Comparison of ENCODE assay signal across 13 cellular contexts in the genomic region with DNA sequence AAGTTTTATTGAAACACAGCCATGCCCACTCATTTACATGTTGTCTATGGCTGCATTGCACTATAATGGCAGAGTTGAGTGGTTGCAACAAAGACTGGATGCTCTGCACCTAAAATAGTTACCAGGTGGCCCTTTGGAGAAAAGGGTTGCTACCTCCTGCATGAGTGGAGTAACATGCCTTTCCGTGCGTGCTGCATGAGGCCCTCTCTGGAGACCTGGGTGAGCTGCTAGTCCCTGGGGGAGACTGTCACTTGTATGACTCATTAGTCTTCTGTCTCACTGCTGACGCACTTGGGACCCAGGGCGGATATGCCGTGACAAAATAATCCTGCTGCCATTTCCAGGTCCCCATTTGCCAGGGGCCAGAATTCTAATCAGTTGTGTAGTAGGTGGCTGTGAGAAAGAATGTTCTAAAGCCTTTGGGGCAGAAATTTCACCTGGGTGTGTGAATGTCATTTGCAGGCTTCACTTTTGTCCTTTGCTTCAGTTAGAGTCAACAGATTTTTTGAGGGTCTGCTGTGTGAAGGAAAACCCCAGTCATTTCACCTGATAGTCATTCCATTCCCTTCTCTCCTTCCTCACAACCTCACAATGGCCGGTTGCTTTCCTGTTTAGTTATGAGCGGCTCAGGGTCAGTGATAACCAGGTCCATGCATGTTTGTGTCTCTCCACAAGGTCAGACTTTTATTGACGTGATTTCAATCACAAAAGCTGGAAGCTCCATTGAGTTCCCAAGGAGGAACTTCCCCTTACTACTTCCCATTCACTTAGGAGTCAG.
DNase-seq lines count a peak whose midpoint lies in the region; ATAC-seq and TF ChIP-seq lines count a peak whose summit lies in the region.
"Had no signal": no experiment of that assay in that cellular context is flagged by ENCODE, and none has a peak within 500 bp of the region (broad histone marks: within the 10 kb centered on the region; RNA-seq: fewer than 3 reads in every experiment).

No MANE protein-coding gene starts in this region.

- H3K4me3 Mint-ChIP-seq in MCF 10A (ENCODE audit: unreplicated experiment) (no peak overlapping the region), endothelial cell (ENCODE audit: unreplicated experiment) (no peak overlapping the region), type B pancreatic cell (peak overlapping the region; percentile 58)

- no peaks in the 10 kb centered on the region for H3K36me3 ChIP-seq in breast epithelium

- H3K27ac Mint-ChIP-seq in MCF 10A (ENCODE audit: low read depth, unreplicated experiment) = no peak overlapping the region
- peak overlapping the region; percentile 94 for H3K27ac Mint-ChIP-seq in endothelial cell (ENCODE audit: unreplicated experiment)
- peak overlapping the region; percentile 90 for H3K27ac Mint-ChIP-seq in type B pancreatic cell

- H3K9me3 Mint-ChIP-seq in MCF 10A (ENCODE audit: unreplicated experiment) (no peaks in the 10 kb centered on the region), endothelial cell (ENCODE audit: unreplicated experiment) (no peaks in the 10 kb centered on the region), type B pancreatic cell (peaks cover 4% of the 10 kb centered on the region)

- H3K4me1 Mint-ChIP-seq in MCF 10A (ENCODE audit: insufficient read depth, unreplicated experiment) (no peaks in the 10 kb centered on the region), endothelial cell (ENCODE audit: unreplicated experiment) (peaks cover 66% of the 10 kb centered on the region), type B pancreatic cell (ENCODE audit: unreplicated experiment) (peaks cover 11% of the 10 kb centered on the region)

- no peak overlapping the region for H3K4me3 ChIP-seq in breast epithelium

- intact Hi-C loops in MCF 10A (cut with micrococcal nuclease) (no loop called here), breast epithelium (cut with DNase I; ENCODE audit: low total_unique reads) (no loop called here)

- CTCF ChIA-PET in MCF 10A (lab: Yijun Ruan, JAX) = interaction anchor here (1.4 kb wide), 1 partner anchor 224 kb away, joined by 3 read pairs; no protein-coding TSS in a partner anchor

- no peaks in the 10 kb centered on the region for H3K9me3 ChIP-seq in breast epithelium

- BruUV-seq in MCF 10A (replicated peaks; lab: Mats Ljungman, UMichigan) = no TSS peak

- peaks cover 4% of the 10 kb centered on the region for H3K36me3 Mint-ChIP-seq in MCF 10A (ENCODE audit: insufficient read depth, unreplicated experiment)
- peaks cover 26% of the 10 kb centered on the region for H3K36me3 Mint-ChIP-seq in endothelial cell (ENCODE audit: low read depth, unreplicated experiment)
- no peaks in the 10 kb centered on the region for H3K36me3 Mint-ChIP-seq in type B pancreatic cell

- H3K27me3 Mint-ChIP-seq in MCF 10A (ENCODE audit: insufficient read depth, unreplicated experiment) (no peaks in the 10 kb centered on the region), endothelial cell (ENCODE audit: unreplicated experiment) (peaks cover 11% of the 10 kb centered on the region), type B pancreatic cell (no peaks in the 10 kb centered on the region)

- POLR2A ChIA-PET in MCF 10A (lab: Yijun Ruan, JAX) = no interaction called here

- TF ChIP-seq POLR2A in breast epithelium (IDR thresholded peaks at IDR 0.05) = no peak

- no peaks in the 10 kb centered on the region for H3K27me3 ChIP-seq in breast epithelium

- H3K27ac ChIP-seq in breast epithelium = no peak overlapping the region
- H3K27ac ChIP-seq: RWPE1 had no signal

- peak; percentile 92 for ATAC-seq in HG03520 (IDR thresholded peaks at IDR 0.05; ENCODE audit: unreplicated experiment)

- H3K4me1 ChIP-seq in breast epithelium = no peaks in the 10 kb centered on the region

- DNase-seq in MCF 10A (ENCODE audit: unreplicated experiment) (peak; percentile 41), breast epithelium (ENCODE audit: low spot score in 2 of 2) (no peak), endothelial cell (ENCODE audit: low spot score) (no peak), type B pancreatic cell (ENCODE audit: extremely low spot score, unreplicated experiment) (no peak), Ammon's horn (ENCODE audit: low spot score) (no peak), AG20443 (ENCODE audit: low spot score) (no peak)
- no peak for DNase-seq in stimulated activated CD4-positive, alpha-beta T cell treated with anti-CD3 and anti-CD28 coated beads, Interleukin-15, amount 100 ng/mL, for 24 hours
- DNase-seq: activated CD4-positive, CD25-positive, alpha-beta regulatory T cell treated with anti-CD3 and anti-CD28 coated beads, Interleukin-2, amount 50 U/mL, for 72 hours; activated effector memory CD4-positive, alpha-beta T cell treated with Interleukin-2 at 50 U/mL for 16 hours; hypothalamus; NCI-H1417 had no signal

- TF ChIP-seq CTCF in MCF 10A (IDR thresholded peaks at IDR 0.05; ENCODE audit: unreplicated experiment) = no peak
- no peak for TF ChIP-seq CTCF in breast epithelium (IDR thresholded peaks at IDR 0.05)
- TF ChIP-seq CTCF in endothelial cell (IDR thresholded peaks at IDR 0.05; ENCODE audit: unreplicated experiment) = no peak
- no peak for TF ChIP-seq CTCF in type B pancreatic cell (conservative IDR thresholded peaks at IDR 0.05)
